ENCODE assay signal across 21 cellular contexts in genomic region chr6:34000281-34000680, GRCh38.
A peak's percentile ranks its signal among the peaks of the same experiment; 100 is the strongest.
DNase-seq lines count a peak whose midpoint lies in the region; ATAC-seq and TF ChIP-seq lines count a peak whose summit lies in the region.
"Had no signal": no experiment of that assay in that cellular context is flagged by ENCODE, and none has a peak within 500 bp of the region (broad histone marks: within the 10 kb centered on the region; RNA-seq: fewer than 3 reads in every experiment).

No MANE protein-coding gene starts in this region.

- H3K4me3 ChIP-seq in lower lobe of right lung: no peak overlapping the region
- H3K4me3 ChIP-seq: A549; BLaER1 treated with 17β-estradiol and CSF1 and Interleukin-3, amounts not matched to agents 10 nM and 100 nM; GM23248 had no signal

- peaks cover 9% of the 10 kb centered on the region for H3K4me1 ChIP-seq in lower lobe of right lung
- H3K4me1 ChIP-seq: A549 had no signal

- no peak overlapping the region for H3K27ac ChIP-seq in lower lobe of right lung
- H3K27ac ChIP-seq: 22Rv1; A549; BLaER1 treated with 17β-estradiol and CSF1 and Interleukin-3, amounts not matched to agents 10 nM and 100 nM; GM23248 had no signal

- H3K36me3 Mint-ChIP-seq in activated CD8-positive, alpha-beta memory T cell treated with anti-CD3 and anti-CD28 coated beads, Interleukin-2, amount 10 ng/mL, durations not matched to agents 7 days and 5 days: no peaks in the 10 kb centered on the region

- H3K9me3 Mint-ChIP-seq in activated CD8-positive, alpha-beta memory T cell treated with anti-CD3 and anti-CD28 coated beads, Interleukin-2, amount 10 ng/mL, durations not matched to agents 7 days and 5 days (ENCODE audit: low read depth): no peaks in the 10 kb centered on the region

- H3K36me3 ChIP-seq in lower lobe of right lung: no peaks in the 10 kb centered on the region
- H3K36me3 ChIP-seq: BE2C; BLaER1 treated with 17β-estradiol and CSF1 and Interleukin-3, amounts not matched to agents 10 nM and 100 nM had no signal

- H3K9me3 ChIP-seq in lower lobe of right lung: peaks cover 4% of the 10 kb centered on the region
- H3K9me3 ChIP-seq: A549, BE2C had no signal

- no peak overlapping the region for H3K4me3 Mint-ChIP-seq in activated CD8-positive, alpha-beta memory T cell treated with anti-CD3 and anti-CD28 coated beads, Interleukin-2, amount 10 ng/mL, durations not matched to agents 7 days and 5 days
- H3K4me3 Mint-ChIP-seq: CD4-positive, alpha-beta memory T cell; H9 had no signal

- no peak for DNase-seq in activated CD8-positive, alpha-beta memory T cell treated with anti-CD3 and anti-CD28 coated beads, Interleukin-2, amount 10 ng/mL, durations not matched to agents 7 days and 5 days
- no peak for DNase-seq in activated CD8-positive, alpha-beta memory T cell treated with anti-CD3 and anti-CD28 coated beads, Interleukin-2, amount 50 U/mL, for 4 hours
- DNase-seq in lower lobe of right lung (peak; percentile 11), posterior vena cava (ENCODE audit: low spot score) (peak; percentile 41), RPMI8226 (no peak), pons (ENCODE audit: low spot score) (no peak)
- DNase-seq: ACHN; AML-193; BE2C; CD4-positive, alpha-beta memory T cell; COR-L47; DMS153; DND-41; GM23248; H9 had no signal

- ATAC-seq in activated CD8-positive, alpha-beta memory T cell treated with anti-CD3 and anti-CD28 coated beads, Interleukin-2, amount 10 ng/mL, durations not matched to agents 7 days and 5 days: no peak
- ATAC-seq in lower lobe of right lung (no peak), GM21390 (IDR thresholded peaks at IDR 0.05; ENCODE audit: unreplicated experiment) (no peak), HG03432 (IDR thresholded peaks at IDR 0.05; ENCODE audit: unreplicated experiment) (no peak)
- ATAC-seq: A549, HCT116 had no signal

- CTCF ChIA-PET in activated CD8-positive, alpha-beta memory T cell treated with anti-CD3 and anti-CD28 coated beads, Interleukin-2, amount 10 ng/mL, durations not matched to agents 7 days and 5 days (lab: Charles Lee): no interaction called here

- no peak for TF ChIP-seq CTCF in lower lobe of right lung (IDR thresholded peaks at IDR 0.05)

- peaks cover 17% of the 10 kb centered on the region for H3K27me3 Mint-ChIP-seq in activated CD8-positive, alpha-beta memory T cell treated with anti-CD3 and anti-CD28 coated beads, Interleukin-2, amount 10 ng/mL, durations not matched to agents 7 days and 5 days

- peak overlapping the region; percentile 14 for H3K27ac Mint-ChIP-seq in activated CD8-positive, alpha-beta memory T cell treated with anti-CD3 and anti-CD28 coated beads, Interleukin-2, amount 10 ng/mL, durations not matched to agents 7 days and 5 days
- H3K27ac Mint-ChIP-seq: CD4-positive, alpha-beta memory T cell; H9 had no signal

- no peaks in the 10 kb centered on the region for H3K4me1 Mint-ChIP-seq in activated CD8-positive, alpha-beta memory T cell treated with anti-CD3 and anti-CD28 coated beads, Interleukin-2, amount 10 ng/mL, durations not matched to agents 7 days and 5 days
- H3K4me1 Mint-ChIP-seq: CD4-positive, alpha-beta memory T cell had no signal

- no peaks in the 10 kb centered on the region for H3K27me3 ChIP-seq in lower lobe of right lung (ENCODE audit: low read depth)
- H3K27me3 ChIP-seq: BE2C; BLaER1 treated with 17β-estradiol and CSF1 and Interleukin-3, amounts not matched to agents 10 nM and 100 nM had no signal

- intact Hi-C loops in lower lobe of right lung (cut with DNase I) (no loop called here), posterior vena cava (cut with DNase I) (loop anchor here in 1 of 2 donors (5.0 kb wide), 1 partner anchor 1282 kb away; no protein-coding TSS in a partner anchor)

Comparison
In these comparisons a context has a peak if more than half of its experiments do, and no peak if none do; other contexts are left out.
1. DNase-seq: peak in lower lobe of right lung (single experiment) and posterior vena cava (single experiment); none in activated CD8-positive, alpha-beta memory T cell treated with anti-CD3 and anti-CD28 coated beads, Interleukin-2, amount 10 ng/mL, durations not matched to agents 7 days and 5 days (single experiment), activated CD8-positive, alpha-beta memory T cell treated with anti-CD3 and anti-CD28 coated beads, Interleukin-2, amount 50 U/mL, for 4 hours (single experiment), RPMI8226 (single experiment) and pons (single experiment).